Comparison of ENCODE assay signal across 16 cellular contexts in genomic region chr2:235394278-235394828, GRCh38.
DNase-seq lines count a peak whose midpoint lies in the region; ATAC-seq, FAIRE-seq and TF ChIP-seq lines count a peak whose summit lies in the region.
"Had no signal": no experiment of that assay in that cellular context is flagged by ENCODE, and none has a peak within 500 bp of the region (broad histone marks: within the 10 kb centered on the region; RNA-seq: fewer than 3 reads in every experiment).

No MANE protein-coding gene starts in this region.

- 8% methylated on average over 11 of the region's 12 CpGs for WGBS in K562 (ENCODE audit: insufficient coverage, low coverage, missing lambda C conversion rate)
- WGBS in suprapubic skin: 88% methylated on average over 12 of the region's 12 CpGs

- peaks cover 10 to 13% of the 10 kb centered on the region in 2 donors for H3K4me1 Mint-ChIP-seq in natural killer cell

- H3K4me3 Mint-ChIP-seq in natural killer cell: no peak overlapping the region

- TF ChIP-seq CTCF in AG09309 (IDR thresholded peaks at IDR 0.05; ENCODE audit: control insufficient read depth, insufficient read depth, low read depth, low read length, missing control alignments): no peak
- TF ChIP-seq CTCF in K562 (IDR thresholded peaks at IDR 0.05 in 2 of 3, conservative IDR thresholded peaks at IDR 0.05 in 1 of 3; ENCODE audit: insufficient read depth in 2 of 3, low read depth in 1 of 3, low read length in 3 of 3): peak; percentile 29 to 41 (median 34); a peak in 5 of 6 replicates
- TF ChIP-seq CTCF in suprapubic skin (IDR thresholded peaks at IDR 0.05): no peak
- no peak for TF ChIP-seq CTCF in natural killer cell (IDR thresholded peaks at IDR 0.05)

- H3K36me3 Mint-ChIP-seq in natural killer cell: no peaks in the 10 kb centered on the region

- H3K9me3 ChIP-seq in K562 (replicated peaks; ENCODE audit: control insufficient read depth, insufficient read depth, low read depth, low read length) (no peaks in the 10 kb centered on the region), suprapubic skin (no peaks in the 10 kb centered on the region)

- CTCF ChIA-PET in K562 (lab: Yijun Ruan, JAX; ENCODE audit: low intra/inter-chr PET ratio): no interaction called here

- DNase-seq in AG09309 (ENCODE audit: low read depth) (peak; percentile 33), HT1080 (ENCODE audit: low read depth) (peak; percentile 81), K562 (ENCODE audit: extremely low read depth in 1 of 4, low spot score in 3 of 4) (peak in 1 of 4 experiments; percentile 41), kidney tubule cell (ENCODE audit: low spot score) (peak; percentile 86), left cardiac atrium (no peak), suprapubic skin (ENCODE audit: low spot score in 2 of 2) (no peak), natural killer cell (no peak)
- DNase-seq: activated CD4-positive, alpha-beta T cell treated with anti-CD3 and anti-CD28 coated beads, Interleukin-2, amount 50 U/mL, for 1 hour; H7; left colon; NCI-H69; stimulated activated CD4-positive, alpha-beta T cell treated with anti-CD3 and anti-CD28 coated beads, Interleukin-2, amount 100 ng/mL, for 24 hours; stimulated activated naive CD8-positive, alpha-beta T cell treated with anti-CD3 and anti-CD28 coated beads, Interleukin-15, Interleukin-2, amounts not matched to agents 100 U/mL and 50 U/mL, for 24 hours had no signal

- no peaks in the 10 kb centered on the region for H3K9me1 ChIP-seq in K562 (ENCODE audit: control insufficient read depth, insufficient read depth, low read length)

- peak overlapping the region; percentile 56; the same call in 1 of the 2 replicates for H2AFZ ChIP-seq in K562 (ENCODE audit: low read depth, low read length)
- H2AFZ ChIP-seq: parathyroid adenoma had no signal

- BruUV-seq in K562 (replicated peaks; lab: Mats Ljungman, UMichigan): no TSS peak

- H3K36me3 ChIP-seq in K562 (ENCODE audit: control insufficient read depth, insufficient read depth, low read length): no peaks in the 10 kb centered on the region
- H3K36me3 ChIP-seq in suprapubic skin: no peaks in the 10 kb centered on the region

- peak overlapping the region; percentile 27; the same call in 1 of the 2 replicates for H3K4me2 ChIP-seq in K562 (ENCODE audit: insufficient read depth, low read length)

- H3K79me2 ChIP-seq in K562 (ENCODE audit: control insufficient read depth, insufficient read depth, low read length): no peaks in the 10 kb centered on the region
- H3K79me2 ChIP-seq: parathyroid adenoma had no signal

- in situ Hi-C loops in K562 (cut with MboI): no loop called here

- H3K27ac ChIP-seq in K562 (ENCODE audit: extremely low read depth, low read depth, low read length): no peak overlapping the region
- no peak overlapping the region for H3K27ac ChIP-seq in suprapubic skin
- H3K27ac ChIP-seq: C4-2B, parathyroid adenoma had no signal

- H3K4me3 ChIP-seq in AG09309 (ENCODE audit: control insufficient read depth, low read depth, low read length) (no peak overlapping the region), K562 (no peak overlapping the region), suprapubic skin (no peak overlapping the region)

- H3K9ac ChIP-seq in K562 (ENCODE audit: insufficient read depth in 1 of 2, low read depth in 2 of 2, low read length in 2 of 2): no peak overlapping the region
- H3K9ac ChIP-seq: parathyroid adenoma had no signal

- no peaks in the 10 kb centered on the region for H3K9me3 Mint-ChIP-seq in natural killer cell

- H3K27ac Mint-ChIP-seq in natural killer cell: no peak overlapping the region

- peak; percentile 23 for FAIRE-seq in K562 (lab: Jason Lieb, UNC)

- H3K4me1 ChIP-seq in K562 (replicated peaks in 1 of 2; ENCODE audit: control insufficient read depth in 2 of 2, insufficient read depth in 2 of 2, low read length in 2 of 2) (no peaks in the 10 kb centered on the region; a peak in 2 of 5 replicates), suprapubic skin (no peaks in the 10 kb centered on the region)
- H3K4me1 ChIP-seq: parathyroid adenoma had no signal

- POLR2A ChIA-PET in K562 (lab: Yijun Ruan, JAX): interaction anchor here (2.0 kb wide), 1 partner anchor 8 kb away, joined by 4 read pairs; no protein-coding TSS in a partner anchor

- intact Hi-C loops in K562 (cut with micrococcal nuclease): no loop called here
- intact Hi-C loops in left cardiac atrium (cut with DNase I): no loop called here
- intact Hi-C loops in natural killer cell (cut with micrococcal nuclease): no loop called here

- H3K27me3 Mint-ChIP-seq in natural killer cell (ENCODE audit: low read depth in 2 of 2): peaks cover 7 to 24% of the 10 kb centered on the region in 2 donors

- TF ChIP-seq POLR2A in K562 (conservative IDR thresholded peaks at IDR 0.05): no peak
- no peak for TF ChIP-seq POLR2A in suprapubic skin (IDR thresholded peaks at IDR 0.05)

- TF ChIP-seq EP300 in K562 (IDR thresholded peaks at IDR 0.05; ENCODE audit: low read length) (no peak), suprapubic skin (IDR thresholded peaks at IDR 0.05) (no peak)

- no peak for TF ChIP-seq RAD21 in K562 (CRISPR knock-in tag; conservative IDR thresholded peaks at IDR 0.05 in 1 of 2, IDR thresholded peaks at IDR 0.05 in 1 of 2)

- H3K27me3 ChIP-seq in K562 (ENCODE audit: control insufficient read depth in 2 of 2, insufficient read depth in 2 of 2, low read length in 2 of 2) (peaks cover 9 to 36% of the 10 kb centered on the region in 2 experiments), suprapubic skin (peaks cover 14% of the 10 kb centered on the region)

- ATAC-seq in K562 (peak; percentile 94), left cardiac atrium (no peak), HG03378 (IDR thresholded peaks at IDR 0.05; ENCODE audit: unreplicated experiment) (no peak), natural killer cell (no peak)
- ATAC-seq: left colon; stimulated activated naive CD8-positive, alpha-beta T cell treated with anti-CD3 and anti-CD28 coated beads, Interleukin-15, Interleukin-2, amounts not matched to agents 100 U/mL and 50 U/mL, for 24 hours had no signal

- no peaks in the 10 kb centered on the region for H4K20me1 ChIP-seq in K562 (replicated peaks; ENCODE audit: control insufficient read depth, insufficient read depth, low read length)

TF ChIP-seq in K562, 482 proteins besides CTCF, POLR2A, EP300 and RAD21 (continues in another document):
- TF ChIP-seq PREB (CRISPR knock-in tag; IDR thresholded peaks at IDR 0.05): no peak
- no peak for TF ChIP-seq USF2 (CRISPR knock-in tag; IDR thresholded peaks at IDR 0.05)
- TF ChIP-seq ZSCAN29 (IDR thresholded peaks at IDR 0.05): no peak
- no peak for TF ChIP-seq NKRF (IDR thresholded peaks at IDR 0.05; ENCODE audit: borderline replicate concordance)
- no peak for TF ChIP-seq NFE2L1 (tag; IDR thresholded peaks at IDR 0.05; ENCODE audit: borderline replicate concordance, low read depth)
- TF ChIP-seq CC2D1A (IDR thresholded peaks at IDR 0.05): 0 out of 2 replicates have a peak, but pooled peaks have one; percentile 62
- no peak for TF ChIP-seq FOXA1 (IDR thresholded peaks at IDR 0.05; ENCODE audit: borderline replicate concordance)
- TF ChIP-seq ZNF785 (CRISPR knock-in tag; IDR thresholded peaks at IDR 0.05): no peak
- no peak for TF ChIP-seq SRF (CRISPR knock-in tag; IDR thresholded peaks at IDR 0.05)

Comparison
In these comparisons a context has a peak if more than half of its experiments do, and no peak if none do; other contexts are left out.
1. DNase-seq: peak in AG09309 (single experiment), HT1080 (single experiment) and kidney tubule cell (single experiment); none in left cardiac atrium (single experiment), suprapubic skin (0 of 2) and natural killer cell (single experiment).
2. CTCF ChIP-seq: peak in K562 (3 of 3); none in AG09309 (single experiment), suprapubic skin (0 of 2) and natural killer cell (single experiment).